ENCODE assay signal across 2 cellular contexts in the genomic region with DNA sequence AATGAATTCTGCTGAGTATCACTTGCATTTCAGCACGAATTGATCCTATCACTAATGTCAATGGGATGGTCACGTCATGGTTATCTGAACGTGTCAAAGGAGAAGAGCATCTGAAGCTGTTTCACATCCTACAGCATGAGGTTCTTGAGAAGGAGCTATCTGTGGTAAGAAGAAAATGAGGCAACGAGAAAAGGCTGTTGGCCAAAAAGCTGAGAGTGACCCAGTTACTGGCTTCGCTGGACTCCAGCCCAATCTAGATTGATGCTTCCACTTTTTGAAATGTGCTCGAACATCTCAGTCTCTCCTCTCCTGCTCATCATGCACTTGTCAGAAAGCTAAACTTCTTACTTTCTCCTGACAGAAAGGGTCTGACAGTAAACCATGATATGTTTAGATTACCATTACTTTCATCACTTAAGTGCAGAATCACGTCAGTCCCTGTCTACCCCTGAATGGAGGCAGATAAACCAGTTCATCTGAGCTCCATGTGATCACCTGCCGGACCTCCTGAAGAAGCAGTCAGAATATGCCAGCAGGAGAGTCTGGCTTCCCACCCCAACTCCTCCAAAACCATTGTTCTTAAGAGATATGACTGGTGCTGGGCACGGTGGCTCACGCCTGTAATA.
TF ChIP-seq lines count a peak whose summit lies in the region.

No MANE protein-coding gene starts in this region.

TF ChIP-seq in K562, 482 proteins besides CTCF, POLR2A, EP300 and RAD21 (continues in another document):
- TF ChIP-seq, protein P1, sequence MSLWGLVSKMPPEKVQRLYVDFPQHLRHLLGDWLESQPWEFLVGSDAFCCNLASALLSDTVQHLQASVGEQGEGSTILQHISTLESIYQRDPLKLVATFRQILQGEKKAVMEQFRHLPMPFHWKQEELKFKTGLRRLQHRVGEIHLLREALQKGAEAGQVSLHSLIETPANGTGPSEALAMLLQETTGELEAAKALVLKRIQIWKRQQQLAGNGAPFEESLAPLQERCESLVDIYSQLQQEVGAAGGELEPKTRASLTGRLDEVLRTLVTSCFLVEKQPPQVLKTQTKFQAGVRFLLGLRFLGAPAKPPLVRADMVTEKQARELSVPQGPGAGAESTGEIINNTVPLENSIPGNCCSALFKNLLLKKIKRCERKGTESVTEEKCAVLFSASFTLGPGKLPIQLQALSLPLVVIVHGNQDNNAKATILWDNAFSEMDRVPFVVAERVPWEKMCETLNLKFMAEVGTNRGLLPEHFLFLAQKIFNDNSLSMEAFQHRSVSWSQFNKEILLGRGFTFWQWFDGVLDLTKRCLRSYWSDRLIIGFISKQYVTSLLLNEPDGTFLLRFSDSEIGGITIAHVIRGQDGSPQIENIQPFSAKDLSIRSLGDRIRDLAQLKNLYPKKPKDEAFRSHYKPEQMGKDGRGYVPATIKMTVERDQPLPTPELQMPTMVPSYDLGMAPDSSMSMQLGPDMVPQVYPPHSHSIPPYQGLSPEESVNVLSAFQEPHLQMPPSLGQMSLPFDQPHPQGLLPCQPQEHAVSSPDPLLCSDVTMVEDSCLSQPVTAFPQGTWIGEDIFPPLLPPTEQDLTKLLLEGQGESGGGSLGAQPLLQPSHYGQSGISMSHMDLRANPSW (CRISPR knock-in tag; IDR thresholded peaks at IDR 0.05), result no peak
- TF ChIP-seq RBM15 (IDR thresholded peaks at IDR 0.05; ENCODE audit: insufficient read depth, low read length), result no peak
- TF ChIP-seq POLR2B (IDR thresholded peaks at IDR 0.05; ENCODE audit: low read depth, partially characterized antibody), result no peak
- TF ChIP-seq DMBX1 (CRISPR knock-in tag; IDR thresholded peaks at IDR 0.05; ENCODE audit: borderline replicate concordance), result peak; percentile 15; the same call in 1 of the 2 replicates
- TF ChIP-seq MEIS2 (IDR thresholded peaks at IDR 0.05; ENCODE audit: partially characterized antibody), result peak; percentile 45
- no peak for TF ChIP-seq C11orf30 (IDR thresholded peaks at IDR 0.05; ENCODE audit: low read depth)
- no peak for TF ChIP-seq HNRNPUL1 (IDR thresholded peaks at IDR 0.05; ENCODE audit: low read length)
- TF ChIP-seq CEBPG (CRISPR knock-in tag; IDR thresholded peaks at IDR 0.05), result peak; percentile 59; the same call in 1 of the 2 replicates
- no peak for TF ChIP-seq CEBPG (tag; conservative IDR thresholded peaks at IDR 0.05 in 1 of 2, IDR thresholded peaks at IDR 0.05 in 1 of 2)
- 0 out of 2 replicates have a peak, but pooled peaks have one; percentile 15 for TF ChIP-seq TAL1 (IDR thresholded peaks at IDR 0.05)
- 0 out of 2 replicates have a peak, but pooled peaks have one; percentile 11 for TF ChIP-seq ZNF592 (IDR thresholded peaks at IDR 0.05)
- TF ChIP-seq NR2C1 (IDR thresholded peaks at IDR 0.05), result no peak
- TF ChIP-seq NR2C1 (tag; IDR thresholded peaks at IDR 0.05), result peak; percentile 10; the same call in 1 of the 2 replicates
- TF ChIP-seq MAFK (IDR thresholded peaks at IDR 0.05; ENCODE audit: low read length), result no peak
- no peak for TF ChIP-seq ARNT (IDR thresholded peaks at IDR 0.05)
- TF ChIP-seq NRF1 (conservative IDR thresholded peaks at IDR 0.05 in 1 of 2, IDR thresholded peaks at IDR 0.05 in 1 of 2), result peak in 1 of 2 experiments; percentile 21; a peak in 2 of 4 replicates
- TF ChIP-seq ATF7 (IDR thresholded peaks at IDR 0.05), result peak; percentile 49; the same call in 1 of the 2 replicates
- TF ChIP-seq, protein P2, sequence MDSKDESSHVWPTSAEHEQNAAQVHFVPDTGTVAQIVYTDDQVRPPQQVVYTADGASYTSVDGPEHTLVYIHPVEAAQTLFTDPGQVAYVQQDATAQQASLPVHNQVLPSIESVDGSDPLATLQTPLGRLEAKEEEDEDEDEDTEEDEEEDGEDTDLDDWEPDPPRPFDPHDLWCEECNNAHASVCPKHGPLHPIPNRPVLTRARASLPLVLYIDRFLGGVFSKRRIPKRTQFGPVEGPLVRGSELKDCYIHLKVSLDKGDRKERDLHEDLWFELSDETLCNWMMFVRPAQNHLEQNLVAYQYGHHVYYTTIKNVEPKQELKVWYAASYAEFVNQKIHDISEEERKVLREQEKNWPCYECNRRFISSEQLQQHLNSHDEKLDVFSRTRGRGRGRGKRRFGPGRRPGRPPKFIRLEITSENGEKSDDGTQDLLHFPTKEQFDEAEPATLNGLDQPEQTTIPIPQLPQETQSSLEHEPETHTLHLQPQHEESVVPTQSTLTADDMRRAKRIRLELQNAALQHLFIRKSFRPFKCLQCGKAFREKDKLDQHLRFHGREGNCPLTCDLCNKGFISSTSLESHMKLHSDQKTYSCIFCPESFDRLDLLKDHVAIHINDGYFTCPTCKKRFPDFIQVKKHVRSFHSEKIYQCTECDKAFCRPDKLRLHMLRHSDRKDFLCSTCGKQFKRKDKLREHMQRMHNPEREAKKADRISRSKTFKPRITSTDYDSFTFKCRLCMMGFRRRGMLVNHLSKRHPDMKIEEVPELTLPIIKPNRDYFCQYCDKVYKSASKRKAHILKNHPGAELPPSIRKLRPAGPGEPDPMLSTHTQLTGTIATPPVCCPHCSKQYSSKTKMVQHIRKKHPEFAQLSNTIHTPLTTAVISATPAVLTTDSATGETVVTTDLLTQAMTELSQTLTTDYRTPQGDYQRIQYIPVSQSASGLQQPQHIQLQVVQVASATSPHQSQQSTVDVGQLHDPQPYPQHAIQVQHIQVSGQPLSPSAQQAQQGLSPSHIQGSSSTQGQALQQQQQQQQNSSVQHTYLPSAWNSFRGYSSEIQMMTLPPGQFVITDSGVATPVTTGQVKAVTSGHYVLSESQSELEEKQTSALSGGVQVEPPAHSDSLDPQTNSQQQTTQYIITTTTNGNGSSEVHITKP (IDR thresholded peaks at IDR 0.05; ENCODE audit: partially characterized antibody), result no peak

TF ChIP-seq in endothelial cell of umbilical vein, 7 proteins besides CTCF, POLR2A, EP300 and RAD21:
- TF ChIP-seq, protein P3, sequence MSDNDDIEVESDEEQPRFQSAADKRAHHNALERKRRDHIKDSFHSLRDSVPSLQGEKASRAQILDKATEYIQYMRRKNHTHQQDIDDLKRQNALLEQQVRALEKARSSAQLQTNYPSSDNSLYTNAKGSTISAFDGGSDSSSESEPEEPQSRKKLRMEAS (IDR thresholded peaks at IDR 0.05; ENCODE audit: insufficient read depth, insufficient read length), result no peak
- TF ChIP-seq POLR2AphosphoS5 (IDR thresholded peaks at IDR 0.05; ENCODE audit: insufficient read depth, low read depth, low read length), result no peak
- no peak for TF ChIP-seq JUN (IDR thresholded peaks at IDR 0.05; ENCODE audit: borderline replicate concordance, insufficient read depth, insufficient read length, low read depth)
- TF ChIP-seq FOS (IDR thresholded peaks at IDR 0.05; ENCODE audit: borderline replicate concordance, insufficient read depth, low read length), result no peak
- no peak for TF ChIP-seq EZH2 (IDR thresholded peaks at IDR 0.05; ENCODE audit: borderline replicate concordance, low read depth, low read length, severe bottlenecking)
- no peak for TF ChIP-seq GATA2 (IDR thresholded peaks at IDR 0.05; ENCODE audit: insufficient read depth, insufficient read length, low read depth, low read length)
